ENCODE assay signal across 8 cellular contexts in the genomic region with DNA sequence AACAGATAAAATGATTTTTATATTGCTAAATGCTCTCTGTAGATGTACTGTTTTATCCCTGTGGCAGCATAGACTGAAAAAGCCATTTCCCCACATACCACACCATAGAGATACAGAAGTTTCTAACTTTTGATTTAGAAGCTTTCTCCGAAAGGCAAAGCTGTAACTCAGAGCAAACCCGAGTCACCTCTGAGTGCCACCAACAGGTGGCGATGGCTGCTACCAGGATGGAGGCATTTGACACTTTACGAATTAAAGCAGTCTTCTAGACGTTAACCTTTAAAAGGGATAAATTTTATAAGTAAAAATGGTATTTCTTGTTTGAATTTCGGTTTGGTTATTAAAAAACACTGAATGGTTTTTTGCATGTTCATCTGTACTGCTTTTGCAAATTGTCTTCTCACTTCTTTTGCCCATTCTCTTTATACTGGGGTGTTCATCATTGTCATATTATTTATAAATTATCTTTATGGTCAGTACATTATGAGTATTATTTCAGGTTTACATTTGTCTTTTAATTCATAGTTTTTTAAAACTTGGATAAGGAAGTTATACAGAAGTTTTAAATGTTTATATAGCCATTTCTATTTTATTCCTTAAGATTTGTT.
DNase-seq lines count a peak whose midpoint lies in the region; ATAC-seq and TF ChIP-seq lines count a peak whose summit lies in the region.

No MANE protein-coding gene starts in this region.

- no peaks in the 10 kb centered on the region for H3K9me3 ChIP-seq in fibroblast of lung (ENCODE audit: control insufficient read depth, insufficient read depth, low read depth, low read length)

- H3K79me2 ChIP-seq in fibroblast of lung (ENCODE audit: control insufficient read depth, insufficient read depth, low read length) = no peaks in the 10 kb centered on the region

- H3K4me3 ChIP-seq in fibroblast of lung (replicated peaks in 1 of 4; ENCODE audit: control extremely low read depth in 1 of 4, insufficient read depth in 1 of 4, low read depth in 3 of 4, low read length in 4 of 4) = no peak overlapping the region

- no peak overlapping the region for H3K4me2 ChIP-seq in fibroblast of lung (ENCODE audit: extremely low read depth, insufficient read depth, low read length)

- H3K27ac ChIP-seq in fibroblast of lung (ENCODE audit: insufficient read depth, low read length) = no peak overlapping the region

- no peaks in the 10 kb centered on the region for H4K20me1 ChIP-seq in fibroblast of lung (ENCODE audit: control insufficient read depth, extremely low read depth, insufficient read depth, low read length)

- in situ Hi-C loops in SK-MEL-5 (cut with HindIII; ENCODE audit: low pct_unique_long_range_greater_than_20kb, low sequenced_read_pairs) = no loop called here

- H3K27me3 ChIP-seq in fibroblast of lung (ENCODE audit: control insufficient read depth, insufficient read depth, low read length) = peaks cover 5% of the 10 kb centered on the region

- no peak overlapping the region for H3K9ac ChIP-seq in fibroblast of lung (ENCODE audit: insufficient read depth, low read length)

- ATAC-seq in GM18519 (IDR thresholded peaks at IDR 0.05; ENCODE audit: low FRiP score, unreplicated experiment) = peak; percentile 78
- ATAC-seq in GM19324 (IDR thresholded peaks at IDR 0.05; ENCODE audit: low FRiP score, unreplicated experiment) = no peak
- ATAC-seq in GM21576 (IDR thresholded peaks at IDR 0.05; ENCODE audit: unreplicated experiment) = no peak

- TF ChIP-seq CTCF in fibroblast of lung (conservative IDR thresholded peaks at IDR 0.05 in 1 of 2, IDR thresholded peaks at IDR 0.05 in 1 of 2; ENCODE audit: low read depth in 1 of 2, low read length in 2 of 2) = peak; percentile 84 to 87

- H2AFZ ChIP-seq in fibroblast of lung (ENCODE audit: low read length) = no peak overlapping the region

- no peaks in the 10 kb centered on the region for H3K4me1 ChIP-seq in fibroblast of lung (ENCODE audit: control insufficient read depth, extremely low read depth, insufficient read depth, low read length)

- DNase-seq in COR-L47 (lab: John Stamatoyannopoulos, UW) = peak; percentile 41
- DNase-seq in HS-5 (ENCODE audit: low read depth) = peak; percentile 29
- peak; percentile 60 for DNase-seq in SK-MEL-5 (ENCODE audit: low read depth, low spot score)
- DNase-seq in fibroblast of lung (ENCODE audit: low read depth in 2 of 2) = peak; percentile 44 to 71
- peak; percentile 32 for DNase-seq in pons (ENCODE audit: low spot score)

- no peaks in the 10 kb centered on the region for H3K36me3 ChIP-seq in fibroblast of lung (ENCODE audit: control insufficient read depth, insufficient read depth, low read length)
